In the genomic region with DNA sequence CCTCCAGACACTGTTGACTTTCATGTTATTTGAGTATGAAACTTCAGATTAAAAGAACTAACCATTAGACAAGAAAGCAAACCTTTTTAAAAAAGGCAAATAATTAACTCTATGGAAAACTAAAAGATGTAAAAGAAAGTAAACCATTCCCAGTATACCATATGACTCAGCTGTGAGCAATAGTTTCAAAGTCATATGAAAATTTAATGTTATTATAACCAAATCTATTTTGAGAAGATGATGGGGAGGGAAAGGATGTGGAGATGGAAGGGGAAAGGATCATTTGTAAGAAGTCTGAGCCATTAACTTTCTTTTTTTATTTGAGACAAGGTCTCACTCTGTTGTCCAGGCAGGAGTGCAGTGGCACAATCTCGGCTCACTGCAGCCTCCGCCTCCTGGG, we compare ENCODE assay signal across 19 cellular contexts.
DNase-seq lines count a peak whose midpoint lies in the region; ATAC-seq and TF ChIP-seq lines count a peak whose summit lies in the region.
"Had no signal": no experiment of that assay in that cellular context is flagged by ENCODE, and none has a peak within 500 bp of the region (broad histone marks: within the 10 kb centered on the region; RNA-seq: fewer than 3 reads in every experiment).

No MANE protein-coding gene starts in this region.

- ATAC-seq in CD8-positive, alpha-beta T cell: no peak
- ATAC-seq: GM12878 had no signal

- H4K20me1 ChIP-seq in GM23248 (ENCODE audit: insufficient read depth): no peaks in the 10 kb centered on the region

- H3K4me3 ChIP-seq in GM23248: no peak overlapping the region
- no peak overlapping the region for H3K4me3 ChIP-seq in CD8-positive, alpha-beta T cell (ENCODE audit: low read depth, low read length)
- H3K4me3 ChIP-seq: GM12878, SJSA1 had no signal

- H3K4me3 Mint-ChIP-seq in chondrocyte (ENCODE audit: unreplicated experiment) (no peak overlapping the region), glutamatergic neuron (ENCODE audit: unreplicated experiment) (no peak overlapping the region)
- H3K4me3 Mint-ChIP-seq in CD8-positive, alpha-beta T cell: no peak overlapping the region
- H3K4me3 Mint-ChIP-seq: CD14-positive monocyte had no signal

- intact Hi-C loops in CD8-positive, alpha-beta T cell (cut with DNase I, micrococcal nuclease): no loop called here

- H3K27me3 ChIP-seq in GM23248 (replicated peaks; ENCODE audit: insufficient read depth): peaks cover 9% of the 10 kb centered on the region; the same call in 1 of the 2 replicates
- H3K27me3 ChIP-seq in CD8-positive, alpha-beta T cell (ENCODE audit: insufficient read depth, low read length): peaks cover 3% of the 10 kb centered on the region

- no peak overlapping the region for H2AFZ ChIP-seq in GM23248

- H3F3A ChIP-seq in GM23248 (ENCODE audit: insufficient read depth): no peaks in the 10 kb centered on the region

- H3K27me3 Mint-ChIP-seq in chondrocyte (ENCODE audit: low read depth): peaks cover 49% of the 10 kb centered on the region
- H3K27me3 Mint-ChIP-seq in glutamatergic neuron (ENCODE audit: unreplicated experiment): peaks cover 7% of the 10 kb centered on the region
- H3K27me3 Mint-ChIP-seq in CD8-positive, alpha-beta T cell (ENCODE audit: low read depth): peaks cover 29% of the 10 kb centered on the region

- H3K36me3 Mint-ChIP-seq in chondrocyte (ENCODE audit: low read depth) (no peaks in the 10 kb centered on the region), glutamatergic neuron (ENCODE audit: unreplicated experiment) (no peaks in the 10 kb centered on the region)
- H3K36me3 Mint-ChIP-seq in CD8-positive, alpha-beta T cell: no peaks in the 10 kb centered on the region
- H3K36me3 Mint-ChIP-seq: CD14-positive monocyte had no signal

- CTCF ChIA-PET in CD8-positive, alpha-beta T cell (lab: Charles Lee): no interaction called here

- no peaks in the 10 kb centered on the region for H3K79me2 ChIP-seq in GM23248 (ENCODE audit: insufficient read depth)

- H3K4me2 ChIP-seq in GM23248 (ENCODE audit: unreplicated experiment): no peak overlapping the region

- H3K27ac Mint-ChIP-seq in chondrocyte (ENCODE audit: unreplicated experiment) (peak overlapping the region; percentile 90), glutamatergic neuron (ENCODE audit: unreplicated experiment) (no peak overlapping the region)
- H3K27ac Mint-ChIP-seq in CD8-positive, alpha-beta T cell: no peak overlapping the region
- H3K27ac Mint-ChIP-seq: CD14-positive monocyte had no signal

- H3K27ac ChIP-seq in GM23248: no peak overlapping the region
- H3K27ac ChIP-seq in CD8-positive, alpha-beta T cell (ENCODE audit: low read depth, low read length): no peak overlapping the region
- H3K27ac ChIP-seq: SJSA1 had no signal

- in situ Hi-C loops in GM23248 (cut with MboI): no loop called here

- 91% methylated on average over 2 of the region's 2 CpGs for WGBS in GM23248 (ENCODE audit: low coverage in 1 of 2, low lambda C conversion rate in 2 of 2, missing lambda C conversion rate in 2 of 2), 2 experiments

- no peaks in the 10 kb centered on the region for H3K36me3 ChIP-seq in GM23248 (ENCODE audit: low read depth)
- no peaks in the 10 kb centered on the region for H3K36me3 ChIP-seq in CD8-positive, alpha-beta T cell (ENCODE audit: insufficient read depth, low read length)
- H3K36me3 ChIP-seq: BE2C, SJSA1 had no signal

- H3K4me1 Mint-ChIP-seq in chondrocyte (ENCODE audit: low read depth) (peaks cover 10% of the 10 kb centered on the region), glutamatergic neuron (ENCODE audit: low read depth, unreplicated experiment) (no peaks in the 10 kb centered on the region)
- no peaks in the 10 kb centered on the region for H3K4me1 Mint-ChIP-seq in CD8-positive, alpha-beta T cell (ENCODE audit: low read depth)
- H3K4me1 Mint-ChIP-seq: CD14-positive monocyte had no signal

- H3K9me3 Mint-ChIP-seq in chondrocyte (ENCODE audit: low read depth) (peaks cover 11% of the 10 kb centered on the region), glutamatergic neuron (ENCODE audit: unreplicated experiment) (peaks cover 2% of the 10 kb centered on the region)
- H3K9me3 Mint-ChIP-seq in CD8-positive, alpha-beta T cell: no peaks in the 10 kb centered on the region

- TF ChIP-seq CTCF in chondrocyte (IDR thresholded peaks at IDR 0.05) (no peak), glutamatergic neuron (IDR thresholded peaks at IDR 0.05; ENCODE audit: partially characterized antibody, unreplicated experiment) (no peak)
- TF ChIP-seq CTCF in CD8-positive, alpha-beta T cell (IDR thresholded peaks at IDR 0.05): no peak

- H3K9ac ChIP-seq in GM23248: no peak overlapping the region

- no peaks in the 10 kb centered on the region for H3K9me3 ChIP-seq in GM23248 (ENCODE audit: low read depth)
- H3K9me3 ChIP-seq in CD8-positive, alpha-beta T cell (ENCODE audit: low read length): no peaks in the 10 kb centered on the region
- H3K9me3 ChIP-seq: BE2C, SJSA1 had no signal

- peak; percentile 28 for DNase-seq in GM23248
- DNase-seq in chondrocyte (ENCODE audit: low spot score): no peak
- peak; percentile 15 for DNase-seq in kidney tubule cell (ENCODE audit: low spot score)
- no peak for DNase-seq in glutamatergic neuron
- no peak for DNase-seq in NCI-H1930 (lab: John Stamatoyannopoulos, UW)
- no peak for DNase-seq in GDM1 (lab: John Stamatoyannopoulos, UW)
- no peak for DNase-seq in CD8-positive, alpha-beta T cell
- DNase-seq: KG1, MM.1S, NCI-H2029 treated with DMSO at 0.1 percent for 48 hours, NCI-H2227 treated with DMSO at 0.1 percent for 48 hours, NCI-H510A, NCI-H69, Right ventricle myocardium superior, RPMI8226 had no signal

- H3K9me2 ChIP-seq in GM23248 (ENCODE audit: insufficient read depth): no peaks in the 10 kb centered on the region

- no peaks in the 10 kb centered on the region for H3K4me1 ChIP-seq in GM23248 (ENCODE audit: insufficient read depth)
- no peaks in the 10 kb centered on the region for H3K4me1 ChIP-seq in CD8-positive, alpha-beta T cell (ENCODE audit: insufficient read depth, low read length)
- H3K4me1 ChIP-seq: BE2C, SJSA1 had no signal

- POLR2A ChIA-PET in CD8-positive, alpha-beta T cell (lab: Charles Lee): no interaction called here

Comparison
In these comparisons a context has a peak if more than half of its experiments do, and no peak if none do; other contexts are left out.
1. DNase-seq: peak in GM23248 (single experiment) and kidney tubule cell (single experiment); none in chondrocyte (single experiment), glutamatergic neuron (single experiment), NCI-H1930 (0 of 2), GDM1 (single experiment) and CD8-positive, alpha-beta T cell (0 of 7).